In genomic region chr14:53430870-53431269, GRCh38 we compare ENCODE assay signal across 21 cellular contexts.
DNase-seq lines count a peak whose midpoint lies in the region; ATAC-seq, FAIRE-seq and TF ChIP-seq lines count a peak whose summit lies in the region.
"Had no signal": no experiment of that assay in that cellular context is flagged by ENCODE, and none has a peak within 500 bp of the region (broad histone marks: within the 10 kb centered on the region; RNA-seq: fewer than 3 reads in every experiment).

No MANE protein-coding gene starts in this region.

- no peak for TF ChIP-seq CTCF in fibroblast of the aortic adventitia (IDR thresholded peaks at IDR 0.05; ENCODE audit: insufficient read depth, low read length)

- FAIRE-seq in G401.6 (lab: Jason Lieb, UNC) = peak; percentile 13
- FAIRE-seq: GM18507 had no signal

- ATAC-seq in HG02970 (IDR thresholded peaks at IDR 0.05; ENCODE audit: low FRiP score, unreplicated experiment) = no peak

- no peak overlapping the region for H3K4me3 ChIP-seq in fibroblast of the aortic adventitia (ENCODE audit: low read depth, low read length)
- H3K4me3 ChIP-seq: BLaER1, GM23248 had no signal

- DNase-seq in A172 (ENCODE audit: low spot score) = peak; percentile 4
- peak; percentile 11 for DNase-seq in amniotic epithelial cell (ENCODE audit: low read depth)
- DNase-seq in fibroblast of the aortic adventitia (ENCODE audit: low read depth) = peak; percentile 35
- DNase-seq in T-helper 9 cell = no peak
- DNase-seq in NK-92 (lab: John Stamatoyannopoulos, UW; ENCODE audit: unreplicated experiment) = no peak
- no peak for DNase-seq in cerebellar nuclear complex (lab: John Stamatoyannopoulos, UW)
- DNase-seq: CD4-positive, alpha-beta T cell; COR-L47; DMS79; GM23248; H9; MV-4-11; NCI-H1694 treated with DMSO at 0.1 percent for 48 hours; NCI-H2081 treated with DMSO at 0.1 percent for 48 hours; NCI-H446; NCI-H526; Right ventricle myocardium superior had no signal

Comparison
In these comparisons a context has a peak if more than half of its experiments do, and no peak if none do; other contexts are left out.
1. DNase-seq: peak in A172 (single experiment), amniotic epithelial cell (single experiment) and fibroblast of the aortic adventitia (single experiment); none in T-helper 9 cell (single experiment), NK-92 (single experiment) and cerebellar nuclear complex (0 of 2).